8 cellular contexts compared by ENCODE assay signal in the genomic region with DNA sequence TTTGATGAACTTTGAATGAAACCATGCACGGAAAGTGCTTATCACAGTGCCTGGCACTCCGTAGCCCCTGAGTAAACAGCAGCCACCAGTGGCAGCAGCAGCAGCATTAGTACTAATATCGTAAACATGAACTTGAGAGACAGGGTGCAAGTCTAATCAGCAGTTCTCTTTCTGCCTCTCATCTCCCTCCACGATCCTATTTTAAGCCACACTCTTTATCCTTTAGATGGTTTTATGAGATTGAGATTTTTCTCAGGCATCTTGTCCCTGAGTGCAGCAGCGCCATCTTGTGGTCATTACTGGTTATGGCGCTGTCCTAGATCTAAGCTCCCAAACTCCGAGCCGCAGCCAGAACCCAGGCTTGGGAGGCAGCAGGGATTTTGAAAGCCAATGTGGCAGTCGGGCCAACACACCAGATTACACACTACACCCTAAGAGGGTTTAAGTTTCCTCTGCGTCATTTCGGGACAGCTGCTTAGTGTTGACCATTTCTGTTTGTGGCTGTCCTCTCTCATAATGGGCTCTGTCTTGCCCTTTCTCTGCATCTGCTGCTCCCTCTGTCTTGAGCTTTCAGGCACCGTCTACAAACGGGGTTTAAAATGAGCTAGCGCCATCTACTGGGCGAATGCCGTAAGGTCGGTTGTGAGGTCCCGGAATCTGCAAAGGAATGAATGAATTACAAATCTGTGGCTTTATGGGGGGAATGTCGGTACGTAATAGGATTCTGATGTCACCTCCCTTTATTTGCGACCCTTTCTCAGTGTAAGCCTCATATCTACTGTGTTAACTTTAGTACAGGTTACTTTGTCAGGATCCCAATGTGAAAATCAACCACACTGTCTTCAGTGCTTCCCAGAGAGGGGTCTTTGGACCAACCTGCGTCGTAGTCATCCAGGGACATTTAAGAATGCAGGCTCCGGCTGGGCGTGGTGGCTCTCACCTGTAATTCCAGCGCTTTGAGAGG.
DNase-seq lines count a peak whose midpoint lies in the region; ATAC-seq lines count a peak whose summit lies in the region.

No MANE protein-coding gene starts in this region.

- H3K27me3 Mint-ChIP-seq in activated CD4-positive, alpha-beta T cell treated with anti-CD3 and anti-CD28 coated beads, Interleukin-2, amount 10 ng/mL, durations not matched to agents 24 days and 14 days, result peaks cover 5% of the 10 kb centered on the region

- no peak overlapping the region for H3K9ac ChIP-seq in BLaER1

- peaks cover 3% of the 10 kb centered on the region for H3K36me3 Mint-ChIP-seq in activated CD4-positive, alpha-beta T cell treated with anti-CD3 and anti-CD28 coated beads, Interleukin-2, amount 10 ng/mL, durations not matched to agents 24 days and 14 days (ENCODE audit: low read depth)

- ATAC-seq in GM19324 (IDR thresholded peaks at IDR 0.05; ENCODE audit: low FRiP score, unreplicated experiment), result peak; percentile 72
- peak; percentile 74 for ATAC-seq in HG03457 (IDR thresholded peaks at IDR 0.05; ENCODE audit: unreplicated experiment)
- peak; percentile 94 for ATAC-seq in left lobe of liver

- H3K9me3 ChIP-seq in BLaER1, result no peaks in the 10 kb centered on the region

- intact Hi-C loops in activated CD4-positive, alpha-beta T cell treated with anti-CD3 and anti-CD28 coated beads, Interleukin-2, amount 10 ng/mL, durations not matched to agents 24 days and 14 days (cut with micrococcal nuclease), result loop anchor here (1.0 to 10.0 kb wide), 10 partner anchors 28 to 781 kb away; a partner anchor contains a TSS

- peaks cover 17% of the 10 kb centered on the region for H3K4me1 Mint-ChIP-seq in activated CD4-positive, alpha-beta T cell treated with anti-CD3 and anti-CD28 coated beads, Interleukin-2, amount 10 ng/mL, durations not matched to agents 24 days and 14 days

- no peaks in the 10 kb centered on the region for H3K27me3 ChIP-seq in BLaER1

- no peak overlapping the region for H3K27ac ChIP-seq in BLaER1

- DNase-seq in NCI-H510A treated with DMSO at 0.1 percent for 48 hours (lab: John Stamatoyannopoulos, UW) (peak; percentile 97), dermis blood vessel endothelial cell (peak; percentile 94), left lobe of liver (ENCODE audit: low spot score) (peak; percentile 82)
- peak; percentile 95 for DNase-seq in activated CD4-positive, alpha-beta T cell treated with anti-CD3 and anti-CD28 coated beads, Interleukin-2, amount 10 ng/mL, durations not matched to agents 24 days and 14 days
- peak; percentile 81 to 83 for DNase-seq in stimulated activated CD4-positive, alpha-beta T cell treated with anti-CD3 and anti-CD28 coated beads, Interleukin-2, amount 100 ng/mL, for 48 hours

- peaks cover 43% of the 10 kb centered on the region for H3K4me1 ChIP-seq in BLaER1

- H3K4me3 ChIP-seq in BLaER1, result peak overlapping the region; percentile 44; the same call in 1 of the 2 replicates

- H3K4me2 ChIP-seq in BLaER1, result peak overlapping the region; percentile 76

- H3K36me3 ChIP-seq in BLaER1, result no peaks in the 10 kb centered on the region

- H3K9me3 Mint-ChIP-seq in activated CD4-positive, alpha-beta T cell treated with anti-CD3 and anti-CD28 coated beads, Interleukin-2, amount 10 ng/mL, durations not matched to agents 24 days and 14 days, result no peaks in the 10 kb centered on the region

- peak overlapping the region; percentile 69 for H3K27ac Mint-ChIP-seq in activated CD4-positive, alpha-beta T cell treated with anti-CD3 and anti-CD28 coated beads, Interleukin-2, amount 10 ng/mL, durations not matched to agents 24 days and 14 days

- H3K4me3 Mint-ChIP-seq in activated CD4-positive, alpha-beta T cell treated with anti-CD3 and anti-CD28 coated beads, Interleukin-2, amount 10 ng/mL, durations not matched to agents 24 days and 14 days, result peak overlapping the region; percentile 75

- peaks cover 21% of the 10 kb centered on the region for H4K20me1 ChIP-seq in BLaER1
